ENCODE assay signal across 17 cellular contexts in genomic region chr20:59954718-59955117, GRCh38. TPM values are rescaled to one million over a fixed set of nuclear protein-coding genes. Genes with fewer than 3 reads are reported as not detected.
DNase-seq lines count a peak whose midpoint lies in the region; ATAC-seq, FAIRE-seq and TF ChIP-seq lines count a peak whose summit lies in the region.
"Had no signal": no experiment of that assay in that cellular context is flagged by ENCODE, and none has a peak within 500 bp of the region (broad histone marks: within the 10 kb centered on the region; RNA-seq: fewer than 3 reads in every experiment).

No MANE protein-coding gene starts in this region.

- TF ChIP-seq CTCF in HepG2 (CRISPR knock-in tag; IDR thresholded peaks at IDR 0.05) (no peak), right lobe of liver (IDR thresholded peaks at IDR 0.05) (no peak), MM.1S (IDR thresholded peaks at IDR 0.05; ENCODE audit: low read length) (no peak), endothelial cell (IDR thresholded peaks at IDR 0.05; ENCODE audit: unreplicated experiment) (peak; percentile 6)

- CTCF ChIA-PET in HepG2 (lab: Yijun Ruan, JAX; ENCODE audit: low intra/inter-chr PET ratio, low total read pairs): interaction anchor here (1.4 kb wide), 1 partner anchor 21 kb away, joined by 8 read pairs; the partner anchor contains the start of gene SYCP2

- ATAC-seq in HepG2: peak; percentile 47
- ATAC-seq in right lobe of liver: no peak
- no peak for ATAC-seq in HG03439 (IDR thresholded peaks at IDR 0.05; ENCODE audit: unreplicated experiment)
- ATAC-seq in GM19351 (IDR thresholded peaks at IDR 0.05; ENCODE audit: unreplicated experiment): no peak

- H3K4me3 ChIP-seq in HepG2 (replicated peaks in 1 of 3; ENCODE audit: insufficient read depth in 1 of 3, low read depth in 2 of 3, low read length in 3 of 3) (no peak overlapping the region), right lobe of liver (no peak overlapping the region), MM.1S (ENCODE audit: low read length) (no peak overlapping the region)
- H3K4me3 ChIP-seq: HAP-1, Peyer's patch had no signal

- H3K9me3 ChIP-seq in HepG2 (ENCODE audit: low read length) (no peaks in the 10 kb centered on the region), right lobe of liver (no peaks in the 10 kb centered on the region), MM.1S (replicated peaks; ENCODE audit: insufficient read depth, low read length) (no peaks in the 10 kb centered on the region)
- H3K9me3 ChIP-seq: HAP-1, Peyer's patch, SK-N-SH had no signal

- no peak overlapping the region for H3K4me3 Mint-ChIP-seq in endothelial cell (ENCODE audit: unreplicated experiment)
- H3K4me3 Mint-ChIP-seq: CD4-positive, alpha-beta T cell had no signal

- peaks cover 9% of the 10 kb centered on the region for H3F3A ChIP-seq in MM.1S (ENCODE audit: insufficient read depth, low read length)

- H3K79me2 ChIP-seq in HepG2 (ENCODE audit: insufficient read depth, low read length): no peaks in the 10 kb centered on the region
- H3K79me2 ChIP-seq in MM.1S (ENCODE audit: low read length): no peaks in the 10 kb centered on the region

- intact Hi-C loops in HepG2 (cut with micrococcal nuclease; ENCODE audit: unreplicated experiment): loop anchor here (1.0 kb wide), 1 partner anchor 104 kb away; no protein-coding TSS in a partner anchor
- intact Hi-C loops in right lobe of liver (cut with DNase I): no loop called here

- H3K36me3 ChIP-seq in HepG2 (replicated peaks in 1 of 2; ENCODE audit: control insufficient read depth in 1 of 2, insufficient read depth in 2 of 2, low read length in 2 of 2) (no peaks in the 10 kb centered on the region), right lobe of liver (peaks cover 0 to 3% (median 0%) of the 10 kb centered on the region in 4 donors), MM.1S (replicated peaks; ENCODE audit: insufficient read depth, low read length) (no peaks in the 10 kb centered on the region)
- H3K36me3 ChIP-seq: HAP-1 had no signal

- H3K9me3 Mint-ChIP-seq in endothelial cell (ENCODE audit: unreplicated experiment): no peaks in the 10 kb centered on the region
- H3K9me3 Mint-ChIP-seq: CD4-positive, alpha-beta T cell had no signal

- H4K20me1 ChIP-seq in HepG2 (ENCODE audit: insufficient read depth, low read length) (no peaks in the 10 kb centered on the region), MM.1S (ENCODE audit: insufficient read depth, low read length) (no peaks in the 10 kb centered on the region)

- no peak for TF ChIP-seq EP300 in HepG2 (IDR thresholded peaks at IDR 0.05; ENCODE audit: low read depth in 2 of 2, low read length in 2 of 2)
- no peak for TF ChIP-seq EP300 in HepG2 (CRISPR knock-in tag; IDR thresholded peaks at IDR 0.05; ENCODE audit: borderline replicate concordance)

- no peak overlapping the region for H3K4me2 ChIP-seq in HepG2 (ENCODE audit: low read depth, low read length)
- H3K4me2 ChIP-seq in MM.1S (ENCODE audit: low read depth, low read length): peak overlapping the region; percentile 21; the same call in 1 of the 2 replicates
- H3K4me2 ChIP-seq: SK-N-SH had no signal

- H3K27ac Mint-ChIP-seq in endothelial cell (ENCODE audit: unreplicated experiment): no peak overlapping the region
- H3K27ac Mint-ChIP-seq: CD4-positive, alpha-beta T cell had no signal

- H3K27me3 ChIP-seq in HepG2 (ENCODE audit: control insufficient read depth in 1 of 2, insufficient read depth in 2 of 2, low read length in 2 of 2): no peaks in the 10 kb centered on the region
- peaks cover 0 to 11% of the 10 kb centered on the region in 2 donors for H3K27me3 ChIP-seq in right lobe of liver
- no peaks in the 10 kb centered on the region for H3K27me3 ChIP-seq in MM.1S (replicated peaks; ENCODE audit: insufficient read depth, low read length)
- H3K27me3 ChIP-seq: Peyer's patch had no signal

- no peak for TF ChIP-seq POLR2A in HepG2 (IDR thresholded peaks at IDR 0.05; ENCODE audit: insufficient read depth in 1 of 2, low read depth in 2 of 2, low read length in 2 of 2)
- TF ChIP-seq POLR2A in right lobe of liver (IDR thresholded peaks at IDR 0.05): no peak

- WGBS in HepG2 (ENCODE audit: low lambda C conversion rate): 66% methylated on average over 4 of the region's 4 CpGs
- WGBS in right lobe of liver (ENCODE audit: insufficient coverage, low coverage, low lambda C conversion rate, missing lambda C conversion rate): no CpG with 5 or more reads among the region's 4 CpGs

- H3K27ac ChIP-seq in HepG2 (ENCODE audit: extremely low read length, insufficient read depth, low read length) (no peak overlapping the region), right lobe of liver (no peak overlapping the region), MM.1S (ENCODE audit: low read length) (peak overlapping the region; percentile 66; the same call in 1 of the 2 replicates), substantia nigra (ENCODE audit: low read depth, low read length, poor library complexity, severe bottlenecking) (peak overlapping the region; percentile 59)
- H3K27ac ChIP-seq: Peyer's patch had no signal

- H2AFZ ChIP-seq in HepG2 (ENCODE audit: low read length): no peak overlapping the region
- H2AFZ ChIP-seq in MM.1S (ENCODE audit: low read length): no peak overlapping the region

- POLR2A ChIA-PET in HepG2 (lab: Yijun Ruan, JAX): interaction anchor here (1.9 kb wide), 1 partner anchor 14 kb away, joined by 14 read pairs; the partner anchor contains the start of genes FAM217B and PPP1R3D

- H3K4me1 Mint-ChIP-seq in endothelial cell (ENCODE audit: unreplicated experiment): peaks cover 3% of the 10 kb centered on the region

- in situ Hi-C loops in HepG2 (cut with HindIII; ENCODE audit: extremely low pct_ligation_motif_present, low pct_unique_long_range_greater_than_20kb): no loop called here

- H3K4me1 ChIP-seq in HepG2 (ENCODE audit: insufficient read depth, low read length) (no peaks in the 10 kb centered on the region), right lobe of liver (no peaks in the 10 kb centered on the region), MM.1S (ENCODE audit: low read length) (peaks cover 17% of the 10 kb centered on the region)
- H3K4me1 ChIP-seq: HAP-1, Peyer's patch had no signal

- H3K9me2 ChIP-seq in MM.1S (replicated peaks; ENCODE audit: insufficient read depth, low read length): no peaks in the 10 kb centered on the region
- H3K9me2 ChIP-seq: SK-N-SH had no signal

- FAIRE-seq in HepG2 (lab: Jason Lieb, UNC): no peak
- FAIRE-seq: D721Med had no signal

- BruUV-seq in HepG2 (replicated peaks; lab: Mats Ljungman, UMichigan): no TSS peak

- TF ChIP-seq RAD21 in HepG2 (CRISPR knock-in tag; IDR thresholded peaks at IDR 0.05): no peak

- no peaks in the 10 kb centered on the region for H3K36me3 Mint-ChIP-seq in endothelial cell (ENCODE audit: low read depth, unreplicated experiment)

- no peaks in the 10 kb centered on the region for H3K27me3 Mint-ChIP-seq in endothelial cell (ENCODE audit: unreplicated experiment)
- H3K27me3 Mint-ChIP-seq: CD4-positive, alpha-beta T cell had no signal

- H3K9ac ChIP-seq in HepG2 (ENCODE audit: insufficient read depth, low read depth, low read length) (no peak overlapping the region), MM.1S (ENCODE audit: low read length) (0 out of 2 replicates have a peak overlapping the region, but pooled peaks have one; percentile 21)
- H3K9ac ChIP-seq: SK-N-SH had no signal

- DNase-seq in HepG2 (ENCODE audit: low spot score): no peak
- no peak for DNase-seq in right lobe of liver
- no peak for DNase-seq in MM.1S
- DNase-seq in endothelial cell (ENCODE audit: low spot score): no peak
- no peak for DNase-seq in substantia nigra (lab: John Stamatoyannopoulos, UW)
- DNase-seq in SIG-M5 treated with dmso at 0.1 percent for 504 hours (lab: John Stamatoyannopoulos, UW; ENCODE audit: unreplicated experiment): no peak
- DNase-seq: 8988T; ACHN; CD4-positive, alpha-beta T cell; GOT3; NCI-H446 treated with DMSO at 0.1 percent for 48 hours; Peyer's patch; SK-N-SH had no signal

RNA-seq across cellular contexts. Expression of gene CDH26, which starts 3.5 kb away (rescaled TPM):
- 0.40 and 0.45 TPM in 2 replicates for total RNA-seq in HepG2 (2016; rRNA removed; fragmentation: Illumina TruSeq; extraction: Trizol)
- total RNA-seq in HepG2 (2016; cell fraction: cytosol; rRNA removed; fragmentation: Illumina TruSeq; extraction: Trizol; ENCODE audit: low read depth): 0.10 and 0.18 TPM in 2 replicates
- total RNA-seq in HepG2 (2016; cell fraction: insoluble cytoplasmic fraction; rRNA removed; fragmentation: Illumina TruSeq; extraction: Trizol): 0.11 TPM in 1 of 2 replicates, not detected in the other
- total RNA-seq in HepG2 (2016; cell fraction: membrane; rRNA removed; fragmentation: Illumina TruSeq; extraction: Trizol): 0.10 and 0.34 TPM in 2 replicates
- 0.59 and 0.88 TPM in 2 replicates for total RNA-seq in HepG2 (2016; cell fraction: nucleus; rRNA removed; fragmentation: Illumina TruSeq; extraction: Trizol)
- 0.88 and 1.1 TPM in 2 replicates for polyA plus RNA-seq in HepG2 (2011; rRNA removed)
- polyA plus RNA-seq in HepG2 (2011; cell fraction: cytosol; rRNA removed): 0.11 and 0.19 TPM in 2 replicates
- polyA plus RNA-seq in HepG2 (2011; cell fraction: nucleus; rRNA removed): 3.0 TPM in 2 replicates
- polyA plus RNA-seq in HepG2 (2012): 0.44 and 0.67 TPM in 2 replicates
- not detected in 2 replicates for polyA plus RNA-seq in HepG2 (2016; cell fraction: cytosol; fragmentation: Illumina TruSeq; extraction: Trizol; ENCODE audit: low read depth)
- 0.22 TPM in 1 of 2 replicates, not detected in the other for polyA plus RNA-seq in HepG2 (2016; cell fraction: insoluble cytoplasmic fraction; fragmentation: Illumina TruSeq; extraction: Trizol; ENCODE audit: low read depth)
- polyA plus RNA-seq in HepG2 (2016; cell fraction: membrane; fragmentation: Illumina TruSeq; extraction: Trizol; ENCODE audit: low read depth): not detected in 2 replicates
- polyA plus RNA-seq in HepG2 (2016; cell fraction: nucleus; fragmentation: Illumina TruSeq; extraction: Trizol; ENCODE audit: insufficient read depth, low read depth): 1.6 and 1.8 TPM in 2 replicates
- 0.52 TPM in 1 of 2 replicates, not detected in the other for polyA minus RNA-seq in HepG2 (2011; rRNA and poly(A)+ RNA removed; ENCODE audit: low replicate concordance)
- polyA minus RNA-seq in HepG2 (2011; cell fraction: cytosol; rRNA and poly(A)+ RNA removed): 0.79 TPM in 1 of 2 replicates, not detected in the other
- 2.7 and 3.2 TPM in 2 replicates for polyA minus RNA-seq in HepG2 (2011; cell fraction: nucleus; rRNA and poly(A)+ RNA removed)
- under 1 TPM in 5 of 6 experiments, not detected in 1; 0.07 to 0.25 (median 0.12) TPM for total RNA-seq in right lobe of liver
- 5.4 TPM for total RNA-seq in endothelial cell (ENCODE audit: unreplicated experiment)

RNA-seq across cellular contexts. Expression of gene FAM217B, which starts 14.5 kb away (rescaled TPM):
- 14.3 and 20.4 TPM in 2 replicates for total RNA-seq in HepG2 (2016; rRNA removed; fragmentation: Illumina TruSeq; extraction: Trizol)
- total RNA-seq in HepG2 (2016; cell fraction: cytosol; rRNA removed; fragmentation: Illumina TruSeq; extraction: Trizol; ENCODE audit: low read depth): 1.5 and 1.8 TPM in 2 replicates
- 11.9 and 18.8 TPM in 2 replicates for total RNA-seq in HepG2 (2016; cell fraction: insoluble cytoplasmic fraction; rRNA removed; fragmentation: Illumina TruSeq; extraction: Trizol)
- total RNA-seq in HepG2 (2016; cell fraction: membrane; rRNA removed; fragmentation: Illumina TruSeq; extraction: Trizol): 7.2 and 7.3 TPM in 2 replicates
- 19.5 and 21.4 TPM in 2 replicates for total RNA-seq in HepG2 (2016; cell fraction: nucleus; rRNA removed; fragmentation: Illumina TruSeq; extraction: Trizol)
- polyA plus RNA-seq in HepG2 (2011; rRNA removed): 7.4 and 11.1 TPM in 2 replicates
- polyA plus RNA-seq in HepG2 (2011; cell fraction: cytosol; rRNA removed): 4.5 and 7.3 TPM in 2 replicates
- 4.6 and 9.1 TPM in 2 replicates for polyA plus RNA-seq in HepG2 (2011; cell fraction: nucleus; rRNA removed)
- polyA plus RNA-seq in HepG2 (2012): 5.7 and 9.1 TPM in 2 replicates
- 1.6 and 1.8 TPM in 2 replicates for polyA plus RNA-seq in HepG2 (2016; cell fraction: cytosol; fragmentation: Illumina TruSeq; extraction: Trizol; ENCODE audit: low read depth)
- 18.5 and 19.5 TPM in 2 replicates for polyA plus RNA-seq in HepG2 (2016; cell fraction: insoluble cytoplasmic fraction; fragmentation: Illumina TruSeq; extraction: Trizol; ENCODE audit: low read depth)
- polyA plus RNA-seq in HepG2 (2016; cell fraction: membrane; fragmentation: Illumina TruSeq; extraction: Trizol; ENCODE audit: low read depth): 4.0 and 4.2 TPM in 2 replicates
- polyA plus RNA-seq in HepG2 (2016; cell fraction: nucleus; fragmentation: Illumina TruSeq; extraction: Trizol; ENCODE audit: insufficient read depth, low read depth): 15.5 and 17.2 TPM in 2 replicates
- 4.9 and 7.4 TPM in 2 replicates for polyA minus RNA-seq in HepG2 (2011; rRNA and poly(A)+ RNA removed; ENCODE audit: low replicate concordance)
- 7.1 and 7.6 TPM in 2 replicates for polyA minus RNA-seq in HepG2 (2011; cell fraction: cytosol; rRNA and poly(A)+ RNA removed)
- 25.2 and 33.8 TPM in 2 replicates for polyA minus RNA-seq in HepG2 (2011; cell fraction: nucleus; rRNA and poly(A)+ RNA removed)
- 1 to 10 TPM; 1.2 to 3.6 (median 2.2) TPM for total RNA-seq in right lobe of liver
- total RNA-seq in endothelial cell (ENCODE audit: unreplicated experiment): 11.4 TPM

RNA-seq across cellular contexts. Expression of gene PPP1R3D, which starts 14.6 kb away (rescaled TPM):
- total RNA-seq in HepG2 (2016; rRNA removed; fragmentation: Illumina TruSeq; extraction: Trizol): 3.7 and 4.0 TPM in 2 replicates
- total RNA-seq in HepG2 (2016; cell fraction: cytosol; rRNA removed; fragmentation: Illumina TruSeq; extraction: Trizol; ENCODE audit: low read depth): 0.40 and 0.53 TPM in 2 replicates
- 3.6 and 3.9 TPM in 2 replicates for total RNA-seq in HepG2 (2016; cell fraction: insoluble cytoplasmic fraction; rRNA removed; fragmentation: Illumina TruSeq; extraction: Trizol)
- 3.1 TPM in 2 replicates for total RNA-seq in HepG2 (2016; cell fraction: membrane; rRNA removed; fragmentation: Illumina TruSeq; extraction: Trizol)
- 5.1 and 5.2 TPM in 2 replicates for total RNA-seq in HepG2 (2016; cell fraction: nucleus; rRNA removed; fragmentation: Illumina TruSeq; extraction: Trizol)
- 1.0 and 1.2 TPM in 2 replicates for polyA plus RNA-seq in HepG2 (2011; rRNA removed)
- polyA plus RNA-seq in HepG2 (2011; cell fraction: cytosol; rRNA removed): 0.89 and 0.91 TPM in 2 replicates
- polyA plus RNA-seq in HepG2 (2011; cell fraction: nucleus; rRNA removed): 2.7 and 3.1 TPM in 2 replicates
- 1.7 and 1.9 TPM in 2 replicates for polyA plus RNA-seq in HepG2 (2012)
- 0.22 and 0.29 TPM in 2 replicates for polyA plus RNA-seq in HepG2 (2016; cell fraction: cytosol; fragmentation: Illumina TruSeq; extraction: Trizol; ENCODE audit: low read depth)
- polyA plus RNA-seq in HepG2 (2016; cell fraction: insoluble cytoplasmic fraction; fragmentation: Illumina TruSeq; extraction: Trizol; ENCODE audit: low read depth): 2.9 and 3.0 TPM in 2 replicates
- 1.1 and 1.4 TPM in 2 replicates for polyA plus RNA-seq in HepG2 (2016; cell fraction: membrane; fragmentation: Illumina TruSeq; extraction: Trizol; ENCODE audit: low read depth)
- 3.4 and 3.9 TPM in 2 replicates for polyA plus RNA-seq in HepG2 (2016; cell fraction: nucleus; fragmentation: Illumina TruSeq; extraction: Trizol; ENCODE audit: insufficient read depth, low read depth)
- polyA minus RNA-seq in HepG2 (2011; rRNA and poly(A)+ RNA removed; ENCODE audit: low replicate concordance): 1.9 and 4.1 TPM in 2 replicates
- 1.3 and 3.8 TPM in 2 replicates for polyA minus RNA-seq in HepG2 (2011; cell fraction: cytosol; rRNA and poly(A)+ RNA removed)
- 8.4 and 8.7 TPM in 2 replicates for polyA minus RNA-seq in HepG2 (2011; cell fraction: nucleus; rRNA and poly(A)+ RNA removed)
- 1 to 10 TPM in 3 of 6 experiments, under 1 TPM in 3; 0.51 to 1.6 (median 1.0) TPM for total RNA-seq in right lobe of liver
- 3.5 TPM for total RNA-seq in endothelial cell (ENCODE audit: unreplicated experiment)

RNA-seq across cellular contexts. Expression of gene SYCP2, which starts 21.3 kb away (rescaled TPM):
- total RNA-seq in HepG2 (2016; rRNA removed; fragmentation: Illumina TruSeq; extraction: Trizol): 0.07 and 0.25 TPM in 2 replicates
- 0.30 TPM in 1 of 2 replicates, not detected in the other for total RNA-seq in HepG2 (2016; cell fraction: cytosol; rRNA removed; fragmentation: Illumina TruSeq; extraction: Trizol; ENCODE audit: low read depth)
- total RNA-seq in HepG2 (2016; cell fraction: insoluble cytoplasmic fraction; rRNA removed; fragmentation: Illumina TruSeq; extraction: Trizol): 0.15 TPM in 1 of 2 replicates, not detected in the other
- 0.03 and 0.38 TPM in 2 replicates for total RNA-seq in HepG2 (2016; cell fraction: membrane; rRNA removed; fragmentation: Illumina TruSeq; extraction: Trizol)
- total RNA-seq in HepG2 (2016; cell fraction: nucleus; rRNA removed; fragmentation: Illumina TruSeq; extraction: Trizol): 0.25 and 1.1 TPM in 2 replicates
- 0.09 and 0.24 TPM in 2 replicates for polyA plus RNA-seq in HepG2 (2011; rRNA removed)
- 0.10 TPM in 1 of 2 replicates, not detected in the other for polyA plus RNA-seq in HepG2 (2011; cell fraction: cytosol; rRNA removed)
- 0.12 and 0.32 TPM in 2 replicates for polyA plus RNA-seq in HepG2 (2011; cell fraction: nucleus; rRNA removed)
- 0.07 and 0.36 TPM in 2 replicates for polyA plus RNA-seq in HepG2 (2012)
- not detected in 2 replicates for polyA plus RNA-seq in HepG2 (2016; cell fraction: cytosol; fragmentation: Illumina TruSeq; extraction: Trizol; ENCODE audit: low read depth)
- not detected in 2 replicates for polyA plus RNA-seq in HepG2 (2016; cell fraction: insoluble cytoplasmic fraction; fragmentation: Illumina TruSeq; extraction: Trizol; ENCODE audit: low read depth)
- polyA plus RNA-seq in HepG2 (2016; cell fraction: membrane; fragmentation: Illumina TruSeq; extraction: Trizol; ENCODE audit: low read depth): not detected in 2 replicates
- 0.53 and 0.57 TPM in 2 replicates for polyA plus RNA-seq in HepG2 (2016; cell fraction: nucleus; fragmentation: Illumina TruSeq; extraction: Trizol; ENCODE audit: insufficient read depth, low read depth)
- not detected in 2 replicates for polyA minus RNA-seq in HepG2 (2011; rRNA and poly(A)+ RNA removed; ENCODE audit: low replicate concordance)
- not detected in 2 replicates for polyA minus RNA-seq in HepG2 (2011; cell fraction: cytosol; rRNA and poly(A)+ RNA removed)
- polyA minus RNA-seq in HepG2 (2011; cell fraction: nucleus; rRNA and poly(A)+ RNA removed): 1.1 and 1.3 TPM in 2 replicates
- total RNA-seq in right lobe of liver: under 1 TPM; 0.18 to 0.95 (median 0.63) TPM
- 2.1 TPM for total RNA-seq in endothelial cell (ENCODE audit: unreplicated experiment)

Comparison
In these comparisons a context has a peak if more than half of its experiments do, and no peak if none do; other contexts are left out.
1. H3K27ac ChIP-seq: peak in MM.1S (single experiment) and substantia nigra (single experiment); none in HepG2 (single experiment) and right lobe of liver (0 of 3).